1 cellular context compared by ENCODE assay signal in genomic region chr17:81231766-81232581, GRCh38.
TF ChIP-seq lines count a peak whose summit lies in the region.

No MANE protein-coding gene starts in this region.

TF ChIP-seq in HepG2, 621 proteins besides CTCF, POLR2A, EP300 and RAD21:
- TF ChIP-seq KLF15 (CRISPR knock-in tag; IDR thresholded peaks at IDR 0.05; ENCODE audit: borderline replicate concordance) (no peak), ZNF333 (CRISPR knock-in tag; IDR thresholded peaks at IDR 0.05; ENCODE audit: borderline replicate concordance) (no peak), PCBP2 (optimal IDR thresholded peaks at IDR 0.05; ENCODE audit: low read depth, low read length, poor library complexity, severe bottlenecking) (no peak), ARID4A (CRISPR knock-in tag; IDR thresholded peaks at IDR 0.05; ENCODE audit: borderline replicate concordance) (no peak), BCLAF1 (IDR thresholded peaks at IDR 0.05) (no peak), ZNF253 (CRISPR knock-in tag; IDR thresholded peaks at IDR 0.05; ENCODE audit: borderline replicate concordance) (no peak), HNF1A (IDR thresholded peaks at IDR 0.05; ENCODE audit: low read depth) (no peak), HNF1A (CRISPR knock-in tag; IDR thresholded peaks at IDR 0.05; ENCODE audit: borderline replicate concordance) (no peak), AGO2 (optimal IDR thresholded peaks at IDR 0.05; ENCODE audit: low read depth, low read length) (peak; percentile 28), STAG1 (CRISPR knock-in tag; IDR thresholded peaks at IDR 0.05) (no peak)
TF ChIP-seq in HepG2: peak in this region for 1.
